1 cellular context compared by ENCODE assay signal in genomic region chr3:43870844-43871626, GRCh38.
TF ChIP-seq lines count a peak whose summit lies in the region.

No MANE protein-coding gene starts in this region.

TF ChIP-seq in WTC11, 78 proteins besides CTCF, POLR2A, EP300 and RAD21:
- TF ChIP-seq STAT6 (CRISPR knock-in tag; conservative IDR thresholded peaks at IDR 0.05; ENCODE audit: low read depth) (no peak), FOXJ3 (CRISPR knock-in tag; IDR thresholded peaks at IDR 0.05; ENCODE audit: borderline replicate concordance) (no peak), E2F1 (CRISPR knock-in tag; IDR thresholded peaks at IDR 0.05) (no peak), NR2C2 (CRISPR knock-in tag; IDR thresholded peaks at IDR 0.05) (no peak), NFYB (CRISPR knock-in tag; conservative IDR thresholded peaks at IDR 0.05; ENCODE audit: low read depth) (no peak), PREB (CRISPR knock-in tag; IDR thresholded peaks at IDR 0.05; ENCODE audit: borderline replicate concordance) (no peak), ESRRA (CRISPR knock-in tag; IDR thresholded peaks at IDR 0.05; ENCODE audit: borderline replicate concordance) (no peak), ZNF263 (CRISPR knock-in tag; IDR thresholded peaks at IDR 0.05; ENCODE audit: low read depth) (no peak), ZNF423 (CRISPR knock-in tag; IDR thresholded peaks at IDR 0.05) (no peak), ATF6 (CRISPR knock-in tag; IDR thresholded peaks at IDR 0.05) (no peak), TCF7 (CRISPR knock-in tag; IDR thresholded peaks at IDR 0.05; ENCODE audit: low read depth) (no peak), FOXK1 (CRISPR knock-in tag; IDR thresholded peaks at IDR 0.05) (no peak), MXD4 (CRISPR knock-in tag; IDR thresholded peaks at IDR 0.05; ENCODE audit: borderline replicate concordance) (no peak), CREM (CRISPR knock-in tag; IDR thresholded peaks at IDR 0.05) (no peak)
